32 cellular contexts compared by ENCODE assay signal in genomic region chr15:48803877-48804276, GRCh38. TPM values are rescaled to one million over a fixed set of nuclear protein-coding genes. Genes with fewer than 3 reads are reported as not detected.
DNase-seq lines count a peak whose midpoint lies in the region; ATAC-seq and TF ChIP-seq lines count a peak whose summit lies in the region.
"Had no signal": no experiment of that assay in that cellular context is flagged by ENCODE, and none has a peak within 500 bp of the region (broad histone marks: within the 10 kb centered on the region; RNA-seq: fewer than 3 reads in every experiment).

No MANE protein-coding gene starts in this region.

- H3K4me3 Mint-ChIP-seq in osteocyte (ENCODE audit: unreplicated experiment): no peak overlapping the region
- H3K4me3 Mint-ChIP-seq in CD4-positive, alpha-beta T cell: no peak overlapping the region
- H3K4me3 Mint-ChIP-seq: activated CD4-positive, alpha-beta T cell treated with anti-CD3 and anti-CD28 coated beads, Interleukin-2, amount 10 ng/mL, durations not matched to agents 24 days and 14 days; activated naive CD8-positive, alpha-beta T cell treated with anti-CD3 and anti-CD28 coated beads for 36 hours; GM23338; IgD-negative memory B cell; nephron progenitor cell; stimulated activated naive B cell treated with anti-CD40 and anti-IgM and Interleukin-4, amounts not matched to agents 10 μg/mL and 1 μg/mL and 100 μg/mL, for 72 hours had no signal

- CTCF ChIA-PET in A673 (lab: Charles Lee): no interaction called here
- CTCF ChIA-PET in CD4-positive, alpha-beta T cell (lab: Charles Lee): no interaction called here

- intact Hi-C loops in A673 (cut with micrococcal nuclease; ENCODE audit: unreplicated experiment): loop anchor here (5.0 kb wide), 1 partner anchor 157 kb away; the partner anchor contains the start of gene FBN1
- intact Hi-C loops in CD4-positive, alpha-beta T cell (cut with DNase I, micrococcal nuclease): loop anchor here in 1 of 2 experiments (5.0 kb wide), 1 partner anchor 447 kb away; no protein-coding TSS in a partner anchor

- no peaks in the 10 kb centered on the region for H3K9me3 Mint-ChIP-seq in osteocyte (ENCODE audit: unreplicated experiment)
- no peaks in the 10 kb centered on the region for H3K9me3 Mint-ChIP-seq in CD4-positive, alpha-beta T cell
- H3K9me3 Mint-ChIP-seq: activated CD4-positive, alpha-beta T cell treated with anti-CD3 and anti-CD28 coated beads, Interleukin-2, amount 10 ng/mL, durations not matched to agents 24 days and 14 days; activated naive CD8-positive, alpha-beta T cell treated with anti-CD3 and anti-CD28 coated beads for 36 hours; GM23338; IgD-negative memory B cell; nephron progenitor cell; stimulated activated naive B cell treated with anti-CD40 and anti-IgM and Interleukin-4, amounts not matched to agents 10 μg/mL and 1 μg/mL and 100 μg/mL, for 72 hours had no signal

- peak; percentile 2 for DNase-seq in DMS53 (lab: John Stamatoyannopoulos, UW)
- DNase-seq in DMS53 treated with DMSO at 0.1 percent for 48 hours (lab: John Stamatoyannopoulos, UW; ENCODE audit: unreplicated experiment): no peak
- DNase-seq in M059J (ENCODE audit: low read depth): peak; percentile 67
- peak; percentile 67 for DNase-seq in RPMI7951 (ENCODE audit: low read depth)
- DNase-seq in osteocyte (ENCODE audit: extremely low spot score, unreplicated experiment): no peak
- DNase-seq in OCI-M1 (lab: John Stamatoyannopoulos, UW): no peak
- no peak for DNase-seq in A673 (ENCODE audit: low spot score)
- DNase-seq in CD4-positive, alpha-beta T cell: no peak
- DNase-seq: activated CD4-positive, alpha-beta T cell treated with anti-CD3 and anti-CD28 coated beads, Interleukin-2, amount 10 ng/mL, durations not matched to agents 24 days and 14 days; activated effector memory CD4-positive, alpha-beta T cell treated with anti-CD3 and anti-CD28 coated beads, Interleukin-2, amount 50 U/mL, for 16 hours; activated naive CD8-positive, alpha-beta T cell treated with anti-CD3 and anti-CD28 coated beads for 36 hours; activated T-cell treated with anti-CD3 and anti-CD28 coated beads, Interleukin-2, amount 50 U/mL, for 1 hour; anterior cingulate cortex; effector memory CD4-positive, alpha-beta T cell; NCI-H1694; NCI-H2171 treated with DMSO at 0.1 percent for 48 hours; NCI-H526; nephron progenitor cell; ovary; retina; RPMI8226; stimulated activated naive B cell treated with anti-CD40 and anti-IgM and Interleukin-4, amounts not matched to agents 10 μg/mL and 1 μg/mL and 100 μg/mL, for 72 hours; substantia nigra; upper lobe of left lung had no signal

- TF ChIP-seq CTCF in osteocyte (IDR thresholded peaks at IDR 0.05): no peak
- TF ChIP-seq CTCF in A673 (conservative IDR thresholded peaks at IDR 0.05; ENCODE audit: low read depth, low read length): no peak
- no peak for TF ChIP-seq CTCF in CD4-positive, alpha-beta T cell (IDR thresholded peaks at IDR 0.05)

- H3K4me1 Mint-ChIP-seq in osteocyte (ENCODE audit: unreplicated experiment): peaks cover 50% of the 10 kb centered on the region
- H3K4me1 Mint-ChIP-seq in CD4-positive, alpha-beta T cell (ENCODE audit: low read depth): peaks cover 19% of the 10 kb centered on the region

- peak overlapping the region; percentile 48 for H3K27ac Mint-ChIP-seq in osteocyte (ENCODE audit: unreplicated experiment)
- no peak overlapping the region for H3K27ac Mint-ChIP-seq in CD4-positive, alpha-beta T cell
- H3K27ac Mint-ChIP-seq: activated CD4-positive, alpha-beta T cell treated with anti-CD3 and anti-CD28 coated beads, Interleukin-2, amount 10 ng/mL, durations not matched to agents 24 days and 14 days; activated naive CD8-positive, alpha-beta T cell treated with anti-CD3 and anti-CD28 coated beads for 36 hours; GM23338; IgD-negative memory B cell; nephron progenitor cell; stimulated activated naive B cell treated with anti-CD40 and anti-IgM and Interleukin-4, amounts not matched to agents 10 μg/mL and 1 μg/mL and 100 μg/mL, for 72 hours had no signal

- POLR2A ChIA-PET in A673 (lab: Charles Lee; ENCODE audit: low non-redundant PET): no interaction called here
- POLR2A ChIA-PET in CD4-positive, alpha-beta T cell (lab: Charles Lee): no interaction called here

- no peak for ATAC-seq in CD4-positive, alpha-beta T cell (ENCODE audit: poor library complexity)
- ATAC-seq: GM23338; left lobe of liver; stimulated activated naive B cell treated with anti-CD40 and anti-IgM and Interleukin-4, amounts not matched to agents 10 μg/mL and 1 μg/mL and 100 μg/mL, for 72 hours had no signal

- no peak overlapping the region for H3K27ac ChIP-seq in A673 (ENCODE audit: low read depth, low read length, poor library complexity, severe bottlenecking)
- H3K27ac ChIP-seq in CD4-positive, alpha-beta T cell (ENCODE audit: low read depth, low read length): no peak overlapping the region
- H3K27ac ChIP-seq: 22Rv1, C4-2B, cardiac muscle cell, coronary artery, ovary, SJSA1, upper lobe of left lung had no signal

- peaks cover 55% of the 10 kb centered on the region for H3K4me1 ChIP-seq in A673 (ENCODE audit: insufficient read depth, low read length, poor library complexity, severe bottlenecking)
- H3K4me1 ChIP-seq: upper lobe of left lung had no signal

- no peaks in the 10 kb centered on the region for H3K27me3 Mint-ChIP-seq in osteocyte (ENCODE audit: unreplicated experiment)
- no peaks in the 10 kb centered on the region for H3K27me3 Mint-ChIP-seq in CD4-positive, alpha-beta T cell
- H3K27me3 Mint-ChIP-seq: activated CD4-positive, alpha-beta T cell treated with anti-CD3 and anti-CD28 coated beads, Interleukin-2, amount 10 ng/mL, durations not matched to agents 24 days and 14 days; activated naive CD8-positive, alpha-beta T cell treated with anti-CD3 and anti-CD28 coated beads for 36 hours; IgD-negative memory B cell; stimulated activated naive B cell treated with anti-CD40 and anti-IgM and Interleukin-4, amounts not matched to agents 10 μg/mL and 1 μg/mL and 100 μg/mL, for 72 hours had no signal

- H3K36me3 Mint-ChIP-seq in osteocyte (ENCODE audit: unreplicated experiment): no peaks in the 10 kb centered on the region
- H3K36me3 Mint-ChIP-seq in CD4-positive, alpha-beta T cell (ENCODE audit: low read depth): peaks cover 6% of the 10 kb centered on the region

- no peaks in the 10 kb centered on the region for H3K36me3 ChIP-seq in A673 (ENCODE audit: insufficient read depth, low read length, poor library complexity, severe bottlenecking)
- H3K36me3 ChIP-seq: cardiac muscle cell, ovary, upper lobe of left lung had no signal

- H3K9me3 ChIP-seq in A673 (ENCODE audit: low read depth, low read length, poor library complexity, severe bottlenecking): no peaks in the 10 kb centered on the region
- no peaks in the 10 kb centered on the region for H3K9me3 ChIP-seq in CD4-positive, alpha-beta T cell (ENCODE audit: control insufficient read depth, low read length)
- H3K9me3 ChIP-seq: ovary, SJSA1, upper lobe of left lung had no signal

- no peak overlapping the region for H3K4me3 ChIP-seq in A673 (ENCODE audit: low read depth, low read length, poor library complexity, severe bottlenecking)
- H3K4me3 ChIP-seq: cardiac muscle cell, coronary artery, GM23338, ovary, SJSA1, upper lobe of left lung had no signal

- BruUV-seq in A673 (replicated peaks; lab: Mats Ljungman, UMichigan): no TSS peak

- no peaks in the 10 kb centered on the region for H3K27me3 ChIP-seq in A673 (replicated peaks; ENCODE audit: insufficient read depth, low read depth, low read length, poor library complexity)
- H3K27me3 ChIP-seq in CD4-positive, alpha-beta T cell (ENCODE audit: control insufficient read depth, insufficient read depth, low read length): no peaks in the 10 kb centered on the region
- H3K27me3 ChIP-seq: cardiac muscle cell, ovary, SJSA1, upper lobe of left lung had no signal

RNA-seq across cellular contexts. Expression of gene CEP152, which starts 7.0 kb away (rescaled TPM):
- 16.5 and 19.2 TPM in 2 replicates for total RNA-seq in M059J (2014; rRNA removed; shearing (Covaris generic))
- 26.8 and 34.5 TPM in 2 replicates for total RNA-seq in RPMI7951 (2014; rRNA removed; shearing (Covaris generic))
- total RNA-seq in osteocyte (5.6 and 6.8 TPM in 2 replicates), A673 (2021) (31.6 and 33.7 TPM in 2 replicates)
- total RNA-seq in CD4-positive, alpha-beta T cell: 1 to 10 TPM; 5.2 to 6.3 TPM

Comparison
In these comparisons a context has a peak if more than half of its experiments do, and no peak if none do; other contexts are left out.
1. DNase-seq: peak in DMS53 (single experiment), M059J (single experiment) and RPMI7951 (single experiment); none in DMS53 treated with DMSO at 0.1 percent for 48 hours (single experiment), osteocyte (single experiment), OCI-M1 (single experiment), A673 (single experiment) and CD4-positive, alpha-beta T cell (0 of 10).